Comparison of ENCODE assay signal across 8 cellular contexts in genomic region chr11:94740975-94741707, GRCh38. TPM values are rescaled to one million over a fixed set of nuclear protein-coding genes. Genes with fewer than 3 reads are reported as not detected.
A peak's percentile ranks its signal among the peaks of the same experiment; 100 is the strongest.
DNase-seq lines count a peak whose midpoint lies in the region; ATAC-seq, FAIRE-seq and TF ChIP-seq lines count a peak whose summit lies in the region.

No MANE protein-coding gene starts in this region.

- TF ChIP-seq RAD21 in A549 (conservative IDR thresholded peaks at IDR 0.05 in 1 of 2, IDR thresholded peaks at IDR 0.05 in 1 of 2): peak; percentile 25 to 38; a peak in 4 of 5 replicates

- H3K27me3 ChIP-seq in PC-9 (ENCODE audit: insufficient read depth, low read depth): no peaks in the 10 kb centered on the region

- TF ChIP-seq CTCF in A549 (IDR thresholded peaks at IDR 0.05) (peak; percentile 31; the same call in 1 of the 3 replicates), PC-9 (conservative IDR thresholded peaks at IDR 0.05) (peak; percentile 64)

- under 1% methylated on average over 16 of the region's 37 CpGs for WGBS in A549 (ENCODE audit: missing lambda C conversion rate)

- peak overlapping the region; percentile 91 for H3K9ac ChIP-seq in ES-I3 (ENCODE audit: low read depth, low read length)

- no TSS peak for BruUV-seq in PC-9 (replicated peaks; lab: Mats Ljungman, UMichigan)

- H3F3A ChIP-seq in PC-9 (ENCODE audit: insufficient read depth, low read depth): peaks cover 49% of the 10 kb centered on the region

- H3K27ac ChIP-seq in A549 (peak overlapping the region; percentile 58 to 88), PC-9 (peak overlapping the region; percentile 48)

- CTCF ChIA-PET in A549 (lab: Yijun Ruan, JAX): interaction anchor here (0.7 to 1.9 kb wide), 15 partner anchors 9 to 352 kb away, joined by 3 to 9 read pairs (median 4); no protein-coding TSS in a partner anchor
- CTCF ChIA-PET in PC-9 (lab: Charles Lee): interaction anchor here (0.6 to 1.6 kb wide), 9 partner anchors 14 to 1584 kb away, joined by 3 to 5 read pairs (median 4); no protein-coding TSS in a partner anchor

- no peaks in the 10 kb centered on the region for H3K9me2 ChIP-seq in PC-9 (ENCODE audit: insufficient read depth)

- no peak for FAIRE-seq in A549 (lab: Jason Lieb, UNC)

- H3K9me3 ChIP-seq in A549 (no peaks in the 10 kb centered on the region), ES-I3 (ENCODE audit: control insufficient read depth, insufficient read depth, low read length) (no peaks in the 10 kb centered on the region), PC-9 (ENCODE audit: insufficient read depth, low read depth) (no peaks in the 10 kb centered on the region)

- intact Hi-C loops in PC-9 (cut with micrococcal nuclease; ENCODE audit: unreplicated experiment): no loop called here

- DNase-seq in A549 (ENCODE audit: low read depth in 1 of 2, low spot score in 1 of 2) (peak; percentile 83 to 84), HT1080 (ENCODE audit: low read depth) (peak; percentile 66), PC-9 (peak in 1 of 2 experiments; percentile 79), dedifferentiated amniotic fluid mesenchymal stem cell (ENCODE audit: extremely low spot score) (peak; percentile 55), left lobe of liver (ENCODE audit: low spot score) (peak; percentile 50), OCI-M2 (lab: John Stamatoyannopoulos, UW; ENCODE audit: unreplicated experiment) (no peak)
- peak; percentile 6 for DNase-seq in stimulated activated naive CD8-positive, alpha-beta T cell treated with anti-CD3 and anti-CD28 coated beads, Interleukin-15, Interleukin-2, amounts not matched to agents 100 U/mL and 50 U/mL, for 24 hours

- H3K4me2 ChIP-seq in A549: peak overlapping the region; percentile 82
- H3K4me2 ChIP-seq in PC-9: peak overlapping the region; percentile 98

- peaks cover 49% of the 10 kb centered on the region for H3K79me2 ChIP-seq in PC-9 (ENCODE audit: low read depth)

- ATAC-seq in A549 (peak; percentile 83 to 91), left lobe of liver (peak; percentile 91)
- ATAC-seq in stimulated activated naive CD8-positive, alpha-beta T cell treated with anti-CD3 and anti-CD28 coated beads, Interleukin-15, Interleukin-2, amounts not matched to agents 100 U/mL and 50 U/mL, for 24 hours: peak; percentile 50

- H3K36me3 ChIP-seq in ES-I3 (ENCODE audit: insufficient read depth, low read length) (no peaks in the 10 kb centered on the region), PC-9 (ENCODE audit: low read depth) (no peaks in the 10 kb centered on the region)

- H3K4me1 ChIP-seq in A549 (peaks cover 59% of the 10 kb centered on the region), ES-I3 (ENCODE audit: insufficient read depth, low read length) (peaks cover 52% of the 10 kb centered on the region), PC-9 (replicated peaks; ENCODE audit: insufficient read depth) (peaks cover 85% of the 10 kb centered on the region)

- peak overlapping the region; percentile 50 for H3K4me3 ChIP-seq in A549
- H3K4me3 ChIP-seq in PC-9: peak overlapping the region; percentile 93

- peak overlapping the region; percentile 95 for H2AFZ ChIP-seq in PC-9

- no peaks in the 10 kb centered on the region for H4K20me1 ChIP-seq in PC-9 (ENCODE audit: insufficient read depth)

- POLR2A ChIA-PET in A549 (lab: Yijun Ruan, JAX) (no interaction called here), PC-9 (lab: Charles Lee; ENCODE audit: unreplicated experiment) (interaction anchor here (0.6 to 0.7 kb wide), 2 partner anchors 10 to 28 kb away, joined by 3 to 5 read pairs; no protein-coding TSS in a partner anchor)

- TF ChIP-seq EP300 in A549 (IDR thresholded peaks at IDR 0.05): no peak

- no peak for TF ChIP-seq POLR2A in A549 (IDR thresholded peaks at IDR 0.05; ENCODE audit: low read length)

TF ChIP-seq in A549, 52 proteins besides CTCF, POLR2A, EP300 and RAD21:
- TF ChIP-seq SMC3 (IDR thresholded peaks at IDR 0.05) (0 out of 3 replicates have a peak, but pooled peaks have one; percentile 17), ZNF302 (CRISPR knock-in tag; IDR thresholded peaks at IDR 0.05) (no peak), MAX (IDR thresholded peaks at IDR 0.05) (peak; percentile 49; the same call in 1 of the 2 replicates)

RNA-seq across cellular contexts. Expression of gene AMOTL1, which starts 27.0 kb away (rescaled TPM):
- polyA plus RNA-seq in A549 (2011; rRNA removed): 12.2 TPM in 2 replicates
- polyA plus RNA-seq in A549 (2012; cell fraction: cytosol; rRNA removed): 2.8 and 3.1 TPM in 2 replicates
- polyA plus RNA-seq in A549 (2012; cell fraction: nucleus; rRNA removed): 4.4 and 5.1 TPM in 2 replicates
- polyA plus RNA-seq in A549 (2017; fragmentation: RNase III; extraction: RNeasy Plus Mini Kit Qiagen cat#74134 plus additional on column Dnase treatment): 3.4 to 4.0 TPM (median 3.9 TPM) in 3 replicates
- 21.9 and 24.8 TPM in 2 replicates for polyA minus RNA-seq in A549 (2011; rRNA and poly(A)+ RNA removed)
- total RNA-seq in HT1080 (2014; rRNA removed; shearing (Covaris generic)): 28.6 and 30.7 TPM in 2 replicates
- polyA plus RNA-seq in HT1080 (2015; cell fraction: cytosol; rRNA removed): 19.5 and 23.6 TPM in 2 replicates
- polyA plus RNA-seq in HT1080 (2015; cell fraction: nucleus; rRNA removed): 47.1 and 48.9 TPM in 2 replicates
- 48.0 and 60.5 TPM in 2 replicates for total RNA-seq in PC-9 (2021)
- total RNA-seq in left lobe of liver: 22.9 TPM
